12 cellular contexts compared by ENCODE assay signal in genomic region chr21:37551406-37552355, GRCh38.
A peak's percentile ranks its signal among the peaks of the same experiment; 100 is the strongest.
DNase-seq lines count a peak whose midpoint lies in the region; ATAC-seq and TF ChIP-seq lines count a peak whose summit lies in the region.
"Had no signal": no experiment of that assay in that cellular context is flagged by ENCODE, and none has a peak within 500 bp of the region (broad histone marks: within the 10 kb centered on the region; RNA-seq: fewer than 3 reads in every experiment).

No MANE protein-coding gene starts in this region.

- H3K4me2 ChIP-seq in GM23338: no peak overlapping the region

- ATAC-seq in GM23338 (peak; percentile 38; the same call in 1 of the 3 replicates), GM18873 (IDR thresholded peaks at IDR 0.05; ENCODE audit: low FRiP score, unreplicated experiment) (no peak), HG03565 (IDR thresholded peaks at IDR 0.05; ENCODE audit: unreplicated experiment) (no peak)

- H3K4me1 ChIP-seq in GM23338 (ENCODE audit: insufficient read depth): no peaks in the 10 kb centered on the region

- H3K36me3 ChIP-seq in GM23338 (ENCODE audit: insufficient read depth): no peaks in the 10 kb centered on the region
- H3K36me3 ChIP-seq: tibial nerve had no signal

- no peaks in the 10 kb centered on the region; the same call in 2 of the 3 replicates for H3K36me3 Mint-ChIP-seq in GM23338 (ENCODE audit: low read depth)
- H3K36me3 Mint-ChIP-seq in progenitor cell of endocrine pancreas (ENCODE audit: insufficient read depth): no peaks in the 10 kb centered on the region

- H3K4me3 Mint-ChIP-seq in GM23338 (no peak overlapping the region), progenitor cell of endocrine pancreas (ENCODE audit: low read depth) (no peak overlapping the region)
- H3K4me3 Mint-ChIP-seq: activated T-cell treated with anti-CD3 and anti-CD28 coated beads, Interleukin-2, amount 50 U/mL, for 24 hours had no signal

- H3K4me3 ChIP-seq in GM23338 (no peak overlapping the region), foreskin fibroblast (ENCODE audit: low read depth in 1 of 2, low read length in 2 of 2) (no peak overlapping the region)
- H3K4me3 ChIP-seq: tibial nerve had no signal

- no peaks in the 10 kb centered on the region for H3K27me3 ChIP-seq in GM23338 (ENCODE audit: insufficient read depth)

- H3K4me1 Mint-ChIP-seq in GM23338 (peaks cover 12% of the 10 kb centered on the region), progenitor cell of endocrine pancreas (ENCODE audit: low read depth) (peaks cover 32% of the 10 kb centered on the region)

- H3K27ac ChIP-seq in GM23338 (ENCODE audit: low read depth): no peak overlapping the region
- H3K27ac ChIP-seq: tibial nerve had no signal

- no peak for TF ChIP-seq CTCF in GM23338 (conservative IDR thresholded peaks at IDR 0.05; ENCODE audit: low read depth in 2 of 2)
- TF ChIP-seq CTCF in foreskin fibroblast (IDR thresholded peaks at IDR 0.05; ENCODE audit: low read depth, low read length): no peak
- no peak for TF ChIP-seq CTCF in progenitor cell of endocrine pancreas (IDR thresholded peaks at IDR 0.05; ENCODE audit: unreplicated experiment)

- H2AFZ ChIP-seq in GM23338: peak overlapping the region; percentile 84

- H3K9me3 Mint-ChIP-seq in GM23338: peaks cover 3% of the 10 kb centered on the region; the same call in 1 of the 3 replicates
- no peaks in the 10 kb centered on the region for H3K9me3 Mint-ChIP-seq in progenitor cell of endocrine pancreas (ENCODE audit: low read depth)
- H3K9me3 Mint-ChIP-seq: activated T-cell treated with anti-CD3 and anti-CD28 coated beads, Interleukin-2, amount 50 U/mL, for 24 hours had no signal

- H3K27me3 Mint-ChIP-seq in GM23338 (ENCODE audit: insufficient read depth, low read depth, poor library complexity) (peaks cover 7% of the 10 kb centered on the region), progenitor cell of endocrine pancreas (peaks cover 3% of the 10 kb centered on the region)

- H4K20me1 ChIP-seq in GM23338 (replicated peaks; ENCODE audit: insufficient read depth): no peaks in the 10 kb centered on the region

- H3F3A ChIP-seq in GM23338 (replicated peaks; ENCODE audit: low read depth): no peaks in the 10 kb centered on the region

- no peaks in the 10 kb centered on the region for H3K79me2 ChIP-seq in GM23338 (replicated peaks; ENCODE audit: insufficient read depth)

- H3K27ac Mint-ChIP-seq in GM23338: no peak overlapping the region
- no peak overlapping the region for H3K27ac Mint-ChIP-seq in progenitor cell of endocrine pancreas
- H3K27ac Mint-ChIP-seq: activated T-cell treated with anti-CD3 and anti-CD28 coated beads, Interleukin-2, amount 50 U/mL, for 24 hours had no signal

- DNase-seq in GM23338 (ENCODE audit: low spot score) (no peak), NCI-H69 (lab: John Stamatoyannopoulos, UW) (peak; percentile 90), foreskin fibroblast (peak; percentile 23 to 61), progenitor cell of endocrine pancreas (ENCODE audit: low spot score, unreplicated experiment) (peak; percentile 29), hippocampal formation (lab: John Stamatoyannopoulos, UW) (no peak), SKM-1 (lab: John Stamatoyannopoulos, UW; ENCODE audit: unreplicated experiment) (no peak)
- DNase-seq: activated T-cell treated with anti-CD3 and anti-CD28 coated beads, Interleukin-2, amount 50 U/mL, for 24 hours; dermis blood vessel endothelial cell; EL had no signal

- 0 out of 2 replicates have a peak, but pooled peaks cover 3% of the 10 kb centered on the region for H3K9me2 ChIP-seq in GM23338 (ENCODE audit: insufficient read depth)

TF ChIP-seq in GM23338, 12 proteins besides CTCF, POLR2A, EP300 and RAD21 (continues in another document):
- TF ChIP-seq ZNF114 (CRISPR knock-in tag; IDR thresholded peaks at IDR 0.05): no peak
- TF ChIP-seq EZH2 (IDR thresholded peaks at IDR 0.05; ENCODE audit: low read depth, unreplicated experiment): no peak
- no peak for TF ChIP-seq REST (IDR thresholded peaks at IDR 0.05; ENCODE audit: unreplicated experiment)
- no peak for TF ChIP-seq ZNF331 (CRISPR knock-in tag; IDR thresholded peaks at IDR 0.05; ENCODE audit: low read depth)
- no peak for TF ChIP-seq ZNF462 (CRISPR knock-in tag; IDR thresholded peaks at IDR 0.05)
- no peak for TF ChIP-seq EZH2phosphoT487 (IDR thresholded peaks at IDR 0.05; ENCODE audit: unreplicated experiment)
- no peak for TF ChIP-seq NANOG (IDR thresholded peaks at IDR 0.05; ENCODE audit: borderline replicate concordance)
- TF ChIP-seq JUNB (IDR thresholded peaks at IDR 0.05; ENCODE audit: unreplicated experiment): no peak

Comparison
In these comparisons a context has a peak if more than half of its experiments do, and no peak if none do; other contexts are left out.
1. DNase-seq: peak in NCI-H69 (single experiment), foreskin fibroblast (2 of 2) and progenitor cell of endocrine pancreas (single experiment); none in GM23338 (single experiment), hippocampal formation (0 of 2) and SKM-1 (single experiment).